In genomic region chr4:66577922-66578321, GRCh38 we compare ENCODE assay signal across 14 cellular contexts.
"Had no signal": no experiment of that assay in that cellular context is flagged by ENCODE, and none has a peak within 500 bp of the region (broad histone marks: within the 10 kb centered on the region; RNA-seq: fewer than 3 reads in every experiment).

No MANE protein-coding gene starts in this region.

- H3K4me1 ChIP-seq: heart right ventricle, prostate gland, spleen, tibial nerve had no signal

- H3K9me3 ChIP-seq: heart right ventricle, prostate gland, tibial nerve, vagina had no signal

- H3K36me3 ChIP-seq: heart right ventricle, prostate gland, spleen, tibial nerve, vagina had no signal

- FAIRE-seq: islet of Langerhans had no signal

- H3K27ac ChIP-seq: coronary artery, heart right ventricle, prostate gland, spleen, tibial nerve, vagina had no signal

- DNase-seq: central memory CD4-positive, alpha-beta T cell; effector CD4-positive, alpha-beta T cell; heart right ventricle; left ventricle myocardium superior; mesendoderm; occipital lobe; spleen; stimulated activated CD4-positive, alpha-beta T cell treated with anti-CD3 and anti-CD28 coated beads, Interleukin-1b, Interleukin-23, amount 100 ng/mL, for 48 hours; stimulated activated naive B cell treated with anti-CD40 and anti-IgM and Interleukin-4, amounts not matched to agents 10 μg/mL and 1 μg/mL and 100 μg/mL, for 72 hours had no signal

- H3K4me3 ChIP-seq: coronary artery, heart right ventricle, prostate gland, spleen, tibial nerve, vagina had no signal

- H3K27me3 ChIP-seq: heart right ventricle, spleen, tibial nerve, vagina had no signal
